ENCODE assay signal across 7 cellular contexts in genomic region chr1:248945446-248945845, GRCh38. TPM values are rescaled to one million over a fixed set of nuclear protein-coding genes. Genes with fewer than 3 reads are reported as not detected.
DNase-seq lines count a peak whose midpoint lies in the region; ATAC-seq, FAIRE-seq and TF ChIP-seq lines count a peak whose summit lies in the region.
"Not testable (repeated sequence)": the region's sequence is repeated elsewhere in the genome, so short reads cannot be mapped to it uniquely, and the experiment has no call there.

No MANE protein-coding gene starts in this region.

- intact Hi-C loops in activated CD4-positive, alpha-beta T cell treated with anti-CD3 and anti-CD28 coated beads, Interleukin-2, amount 10 ng/mL, durations not matched to agents 24 days and 14 days (cut with micrococcal nuclease); K562 (cut with micrococcal nuclease); left colon (cut with DNase I, micrococcal nuclease); ovary (cut with DNase I): not testable (repeated sequence)

- not testable (repeated sequence) for ATAC-seq in K562
- peak; percentile 65 for ATAC-seq in left colon

- peak; percentile 6 for DNase-seq in ELR (ENCODE audit: low read depth)
- DNase-seq in NAMALWA (ENCODE audit: low spot score), result peak; percentile 28
- DNase-seq in activated CD4-positive, alpha-beta T cell treated with anti-CD3 and anti-CD28 coated beads, Interleukin-2, amount 10 ng/mL, durations not matched to agents 24 days and 14 days, result peak; percentile 45
- peak in 1 of 4 experiments; percentile 29 for DNase-seq in K562 (ENCODE audit: extremely low read depth in 1 of 4, low spot score in 3 of 4)
- peak; percentile 13 for DNase-seq in epithelial cell of esophagus (ENCODE audit: low read depth)
- peak in 1 of 2 donors; percentile 36 for DNase-seq in left colon
- peak in 3 of 5 donors; percentile 39 to 67 (median 55) for DNase-seq in ovary

- WGBS in K562 (ENCODE audit: insufficient coverage, low coverage, missing lambda C conversion rate), result 72% methylated on average over 11 of the region's 14 CpGs
- WGBS in ovary, 3 donors, result 75 to 85% (median 78%) methylated on average over 8 to 14 of the region's 14 CpGs

- CTCF ChIA-PET in K562 (lab: Yijun Ruan, JAX; ENCODE audit: low intra/inter-chr PET ratio), result not testable (repeated sequence)

- not testable (repeated sequence) for H3K4me3 ChIP-seq in K562; epithelial cell of esophagus (ENCODE audit: low read length); ovary

- H3K27me3 Mint-ChIP-seq in activated CD4-positive, alpha-beta T cell treated with anti-CD3 and anti-CD28 coated beads, Interleukin-2, amount 10 ng/mL, durations not matched to agents 24 days and 14 days, result not testable (repeated sequence)

- H3K27ac ChIP-seq in K562 (ENCODE audit: extremely low read depth, low read depth, low read length); ovary: not testable (repeated sequence)

- POLR2A ChIA-PET in K562 (lab: Yijun Ruan, JAX), result not testable (repeated sequence)

- H2AFZ ChIP-seq in K562 (ENCODE audit: low read depth, low read length), result not testable (repeated sequence)

- in situ Hi-C loops in K562 (cut with MboI), result not testable (repeated sequence)

- H3K9me3 Mint-ChIP-seq in activated CD4-positive, alpha-beta T cell treated with anti-CD3 and anti-CD28 coated beads, Interleukin-2, amount 10 ng/mL, durations not matched to agents 24 days and 14 days, result not testable (repeated sequence)

- BruUV-seq in K562 (replicated peaks; lab: Mats Ljungman, UMichigan), result not testable (repeated sequence)

- TF ChIP-seq RAD21 in K562 (CRISPR knock-in tag; conservative IDR thresholded peaks at IDR 0.05 in 1 of 2, IDR thresholded peaks at IDR 0.05 in 1 of 2), result not testable (repeated sequence)

- not testable (repeated sequence) for H3K4me1 Mint-ChIP-seq in activated CD4-positive, alpha-beta T cell treated with anti-CD3 and anti-CD28 coated beads, Interleukin-2, amount 10 ng/mL, durations not matched to agents 24 days and 14 days

- TF ChIP-seq CTCF in K562 (IDR thresholded peaks at IDR 0.05 in 2 of 3, conservative IDR thresholded peaks at IDR 0.05 in 1 of 3; ENCODE audit: insufficient read depth in 2 of 3, low read depth in 1 of 3, low read length in 3 of 3); epithelial cell of esophagus (IDR thresholded peaks at IDR 0.05; ENCODE audit: insufficient read depth, low read depth, low read length, missing control alignments); ovary (IDR thresholded peaks at IDR 0.05): not testable (repeated sequence)

- TF ChIP-seq EP300 in K562 (IDR thresholded peaks at IDR 0.05; ENCODE audit: low read length); ovary (IDR thresholded peaks at IDR 0.05): not testable (repeated sequence)

- H3K9me1 ChIP-seq in K562 (ENCODE audit: control insufficient read depth, insufficient read depth, low read length), result not testable (repeated sequence)

- not testable (repeated sequence) for TF ChIP-seq POLR2A in K562 (conservative IDR thresholded peaks at IDR 0.05); ovary (IDR thresholded peaks at IDR 0.05)

- not testable (repeated sequence) for H3K4me1 ChIP-seq in K562 (replicated peaks in 1 of 2; ENCODE audit: control insufficient read depth in 2 of 2, insufficient read depth in 2 of 2, low read length in 2 of 2); ovary (ENCODE audit: insufficient read depth)

- not testable (repeated sequence) for H3K36me3 Mint-ChIP-seq in activated CD4-positive, alpha-beta T cell treated with anti-CD3 and anti-CD28 coated beads, Interleukin-2, amount 10 ng/mL, durations not matched to agents 24 days and 14 days (ENCODE audit: low read depth)

- H3K9ac ChIP-seq in K562 (ENCODE audit: insufficient read depth in 1 of 2, low read depth in 2 of 2, low read length in 2 of 2), result not testable (repeated sequence)

- H3K4me3 Mint-ChIP-seq in activated CD4-positive, alpha-beta T cell treated with anti-CD3 and anti-CD28 coated beads, Interleukin-2, amount 10 ng/mL, durations not matched to agents 24 days and 14 days, result not testable (repeated sequence)

- FAIRE-seq in K562 (lab: Jason Lieb, UNC), result not testable (repeated sequence)

- not testable (repeated sequence) for H3K27me3 ChIP-seq in K562 (ENCODE audit: control insufficient read depth in 2 of 2, insufficient read depth in 2 of 2, low read length in 2 of 2); ovary

- not testable (repeated sequence) for H3K4me2 ChIP-seq in K562 (ENCODE audit: insufficient read depth, low read length)

- H3K36me3 ChIP-seq in K562 (ENCODE audit: control insufficient read depth, insufficient read depth, low read length); ovary: not testable (repeated sequence)

- H4K20me1 ChIP-seq in K562 (replicated peaks; ENCODE audit: control insufficient read depth, insufficient read depth, low read length), result not testable (repeated sequence)

- not testable (repeated sequence) for H3K9me3 ChIP-seq in K562 (replicated peaks; ENCODE audit: control insufficient read depth, insufficient read depth, low read depth, low read length); ovary

- not testable (repeated sequence) for H3K79me2 ChIP-seq in K562 (ENCODE audit: control insufficient read depth, insufficient read depth, low read length)

- not testable (repeated sequence) for H3K27ac Mint-ChIP-seq in activated CD4-positive, alpha-beta T cell treated with anti-CD3 and anti-CD28 coated beads, Interleukin-2, amount 10 ng/mL, durations not matched to agents 24 days and 14 days

TF ChIP-seq in K562, 482 proteins besides CTCF, POLR2A, EP300 and RAD21:
- TF ChIP-seq CREBBP (IDR thresholded peaks at IDR 0.05; ENCODE audit: low read depth, low read length) (peak; percentile 10), NR2C2 (CRISPR knock-in tag; IDR thresholded peaks at IDR 0.05) (peak; percentile 37; the same call in 1 of the 2 replicates), NR2C2 (tag; IDR thresholded peaks at IDR 0.05) (peak; percentile 29; the same call in 1 of the 2 replicates), NR2C1 (IDR thresholded peaks at IDR 0.05) (peak; percentile 93), NR2C1 (tag; IDR thresholded peaks at IDR 0.05) (peak; percentile 79)

RNA-seq across cellular contexts. Expression of gene PGBD2, which starts 39.4 kb away (rescaled TPM):
- total RNA-seq in activated CD4-positive, alpha-beta T cell treated with anti-CD3 and anti-CD28 coated beads, Interleukin-2, amount 10 ng/mL, durations not matched to agents 24 days and 14 days, result 7.4 and 7.6 TPM in 2 replicates
- 37.0 and 45.9 TPM in 2 replicates for total RNA-seq in K562 (2011; cell fraction: chromatin; rRNA removed; ENCODE audit: low replicate concordance)
- total RNA-seq in K562 (2011; cell fraction: nucleolus; rRNA removed), result 20.3 and 21.8 TPM in 2 replicates
- 24.5 and 28.1 TPM in 2 replicates for total RNA-seq in K562 (2011; cell fraction: nucleoplasm; rRNA removed)
- 11.9 and 12.4 TPM in 2 replicates for total RNA-seq in K562 (2014; rRNA removed)
- total RNA-seq in K562 (2014; rRNA removed; fragmentation: Illumina TruSeq; extraction: Trizol), result 13.6 and 14.0 TPM in 2 replicates
- total RNA-seq in K562 (2015; rRNA removed; fragmentation: Illumina TruSeq; extraction: Trizol), result 18.7 TPM in 2 replicates
- 12.2 and 12.4 TPM in 2 replicates for total RNA-seq in K562 (2021)
- 15.2 and 19.4 TPM in 2 replicates for polyA plus RNA-seq in K562 (2011; rRNA removed)
- 6.8 and 10.4 TPM in 2 replicates for polyA plus RNA-seq in K562 (2011; cell fraction: cytosol; rRNA removed)
- polyA plus RNA-seq in K562 (2011; cell fraction: nucleus; rRNA removed), result 42.5 and 50.0 TPM in 2 replicates
- polyA plus RNA-seq in K562 (2012), result 11.7 and 11.9 TPM in 2 replicates
- polyA plus RNA-seq in K562 (2014; fragmentation: Illumina TruSeq; extraction: Trizol), result 10.9 and 13.2 TPM in 2 replicates
- 10 to 100 TPM; 14.7 to 21.8 TPM for polyA plus RNA-seq in K562 (2014; fragmentation: Nextera tagmentation; extraction: Ambion mirVana)
- polyA plus RNA-seq in K562 (2014; rRNA removed), result 20.8 and 21.6 TPM in 2 replicates
- 21.3 and 22.7 TPM in 2 replicates for polyA minus RNA-seq in K562 (2011; rRNA and poly(A)+ RNA removed)
- polyA minus RNA-seq in K562 (2011; cell fraction: cytosol; rRNA and poly(A)+ RNA removed), result 5.0 and 5.8 TPM in 2 replicates
- polyA minus RNA-seq in K562 (2011; cell fraction: nucleus; rRNA and poly(A)+ RNA removed), result 8.5 and 12.0 TPM in 2 replicates
- 1 to 10 TPM; 7.5 to 9.2 TPM for total RNA-seq in left colon
- total RNA-seq in ovary, result 10 to 100 TPM in 1 of 7 donors, 1 to 10 TPM in 6; 3.9 to 10.7 (median 7.7) TPM
- 1 to 10 TPM; 6.7 to 6.8 TPM for polyA plus RNA-seq in ovary
